ENCODE assay signal across 8 cellular contexts in genomic region chr2:197514754-197515153, GRCh38. TPM values are rescaled to one million over a fixed set of nuclear protein-coding genes. Genes with fewer than 3 reads are reported as not detected.
DNase-seq lines count a peak whose midpoint lies in the region; ATAC-seq and TF ChIP-seq lines count a peak whose summit lies in the region.

No MANE protein-coding gene starts in this region.

- peaks cover 45% of the 10 kb centered on the region for H3K4me1 Mint-ChIP-seq in activated T-cell treated with anti-CD3 and anti-CD28 coated beads, Interleukin-2, amount 50 U/mL, for 24 hours (ENCODE audit: low read depth)

- no peaks in the 10 kb centered on the region for H3K9me3 Mint-ChIP-seq in activated T-cell treated with anti-CD3 and anti-CD28 coated beads, Interleukin-2, amount 50 U/mL, for 24 hours

- no peaks in the 10 kb centered on the region for H3K27me3 Mint-ChIP-seq in activated T-cell treated with anti-CD3 and anti-CD28 coated beads, Interleukin-2, amount 50 U/mL, for 24 hours

- peaks cover 40% of the 10 kb centered on the region for H3K36me3 Mint-ChIP-seq in activated T-cell treated with anti-CD3 and anti-CD28 coated beads, Interleukin-2, amount 50 U/mL, for 24 hours (ENCODE audit: low read depth)

- DNase-seq in activated T-cell treated with anti-CD3 and anti-CD28 coated beads, Interleukin-2, amount 50 U/mL, for 24 hours: no peak
- no peak for DNase-seq in activated T-cell treated with anti-CD3 and anti-CD28 coated beads, Interleukin-2, amount 50 U/mL, for 1 hour
- DNase-seq in RPMI8226 (peak; percentile 15), erythroblast (lab: John Stamatoyannopoulos, UW) (peak; percentile 32 to 56), renal cortical epithelial cell (ENCODE audit: low read depth) (peak; percentile 27), AG08396 (ENCODE audit: low spot score) (no peak), NK-92 (lab: John Stamatoyannopoulos, UW; ENCODE audit: unreplicated experiment) (no peak)

- H3K4me3 Mint-ChIP-seq in activated T-cell treated with anti-CD3 and anti-CD28 coated beads, Interleukin-2, amount 50 U/mL, for 24 hours: peak overlapping the region; percentile 90

- peak overlapping the region; percentile 92 for H3K27ac Mint-ChIP-seq in activated T-cell treated with anti-CD3 and anti-CD28 coated beads, Interleukin-2, amount 50 U/mL, for 24 hours

- no peak for ATAC-seq in GM19023 (IDR thresholded peaks at IDR 0.05; ENCODE audit: unreplicated experiment)

- TF ChIP-seq POLR2A in erythroblast (IDR thresholded peaks at IDR 0.05; ENCODE audit: low read length): no peak

RNA-seq across cellular contexts. Expression of gene MOB4, which starts 1.1 kb away (rescaled TPM):
- total RNA-seq in renal cortical epithelial cell: 42.6 and 45.1 TPM in 2 replicates

RNA-seq across cellular contexts. Expression of gene HSPE1, which starts 14.6 kb away (rescaled TPM):
- total RNA-seq in renal cortical epithelial cell: 135 and 148 TPM in 2 replicates

RNA-seq across cellular contexts. Expression of gene HSPD1, which starts 15.1 kb away (rescaled TPM):
- 218 and 315 TPM in 2 replicates for total RNA-seq in renal cortical epithelial cell

Comparison
In these comparisons a context has a peak if more than half of its experiments do, and no peak if none do; other contexts are left out.
1. DNase-seq: peak in RPMI8226 (single experiment), erythroblast (2 of 2) and renal cortical epithelial cell (single experiment); none in activated T-cell treated with anti-CD3 and anti-CD28 coated beads, Interleukin-2, amount 50 U/mL, for 24 hours (single experiment), activated T-cell treated with anti-CD3 and anti-CD28 coated beads, Interleukin-2, amount 50 U/mL, for 1 hour (single experiment), AG08396 (single experiment) and NK-92 (single experiment).